Comparison of ENCODE assay signal across 9 cellular contexts in genomic region chr1:26276432-26276838, GRCh38. TPM values are rescaled to one million over a fixed set of nuclear protein-coding genes. Genes with fewer than 3 reads are reported as not detected.
DNase-seq lines count a peak whose midpoint lies in the region; ATAC-seq and TF ChIP-seq lines count a peak whose summit lies in the region.
"Had no signal": no experiment of that assay in that cellular context is flagged by ENCODE, and none has a peak within 500 bp of the region (broad histone marks: within the 10 kb centered on the region; RNA-seq: fewer than 3 reads in every experiment).

No MANE protein-coding gene starts in this region.

- H3K9me3 ChIP-seq in right lobe of liver (no peaks in the 10 kb centered on the region), thyroid gland (no peaks in the 10 kb centered on the region), WERI-Rb-1 (ENCODE audit: severe bottlenecking) (no peaks in the 10 kb centered on the region), endodermal cell (ENCODE audit: control insufficient read depth, low read length) (no peaks in the 10 kb centered on the region)

- no peak for TF ChIP-seq POLR2A in right lobe of liver (IDR thresholded peaks at IDR 0.05)
- TF ChIP-seq POLR2A in thyroid gland (IDR thresholded peaks at IDR 0.05) = no peak

- no peaks in the 10 kb centered on the region for H3K27me3 Mint-ChIP-seq in activated CD4-positive, alpha-beta T cell treated with anti-CD3 and anti-CD28 coated beads, Interleukin-2, amount 10 ng/mL, durations not matched to agents 24 days and 14 days
- H3K27me3 Mint-ChIP-seq in activated naive CD8-positive, alpha-beta T cell = no peaks in the 10 kb centered on the region
- no peaks in the 10 kb centered on the region for H3K27me3 Mint-ChIP-seq in endodermal cell (ENCODE audit: insufficient read depth)

- H3K36me3 Mint-ChIP-seq in activated CD4-positive, alpha-beta T cell treated with anti-CD3 and anti-CD28 coated beads, Interleukin-2, amount 10 ng/mL, durations not matched to agents 24 days and 14 days (ENCODE audit: low read depth) = peaks cover 55% of the 10 kb centered on the region
- H3K36me3 Mint-ChIP-seq in activated naive CD8-positive, alpha-beta T cell = peaks cover 29% of the 10 kb centered on the region
- peaks cover 53% of the 10 kb centered on the region for H3K36me3 Mint-ChIP-seq in endodermal cell (ENCODE audit: low read depth)

- no peak for DNase-seq in activated CD4-positive, alpha-beta T cell treated with anti-CD3 and anti-CD28 coated beads, Interleukin-2, amount 10 ng/mL, durations not matched to agents 24 days and 14 days
- DNase-seq in activated CD4-positive, alpha-beta T cell treated with anti-CD3 and anti-CD28 coated beads for 1 hour = no peak
- DNase-seq in right lobe of liver (peak; percentile 39 to 55 (median 50)), thyroid gland (no peak), WERI-Rb-1 (no peak), NCI-H1694 treated with DMSO at 0.1 percent for 48 hours (lab: John Stamatoyannopoulos, UW) (no peak), endodermal cell (no peak)

- peaks cover 0 to 44% (median 21%) of the 10 kb centered on the region in 4 donors for H3K4me1 ChIP-seq in right lobe of liver
- peaks cover 23 to 56% of the 10 kb centered on the region in 2 donors for H3K4me1 ChIP-seq in thyroid gland
- H3K4me1 ChIP-seq in endodermal cell (ENCODE audit: control insufficient read depth, insufficient read depth, low read length) = peaks cover 6% of the 10 kb centered on the region

- peak overlapping the region; percentile 56 to 88 (median 61) for H3K27ac ChIP-seq in right lobe of liver
- H3K27ac ChIP-seq in thyroid gland = peak overlapping the region in 2 of 3 donors; percentile 58 to 71
- H3K27ac ChIP-seq in WERI-Rb-1 = no peak overlapping the region
- H3K27ac ChIP-seq in endodermal cell (ENCODE audit: low read depth, low read length) = no peak overlapping the region

- H3K9me3 Mint-ChIP-seq in activated CD4-positive, alpha-beta T cell treated with anti-CD3 and anti-CD28 coated beads, Interleukin-2, amount 10 ng/mL, durations not matched to agents 24 days and 14 days = no peaks in the 10 kb centered on the region
- H3K9me3 Mint-ChIP-seq in activated naive CD8-positive, alpha-beta T cell (ENCODE audit: low read depth) = peaks cover 2% of the 10 kb centered on the region
- no peaks in the 10 kb centered on the region for H3K9me3 Mint-ChIP-seq in endodermal cell

- peak overlapping the region; percentile 96 for H3K27ac Mint-ChIP-seq in activated CD4-positive, alpha-beta T cell treated with anti-CD3 and anti-CD28 coated beads, Interleukin-2, amount 10 ng/mL, durations not matched to agents 24 days and 14 days
- peak overlapping the region; percentile 100 for H3K27ac Mint-ChIP-seq in activated naive CD8-positive, alpha-beta T cell
- H3K27ac Mint-ChIP-seq in endodermal cell = no peak overlapping the region

- intact Hi-C loops in activated CD4-positive, alpha-beta T cell treated with anti-CD3 and anti-CD28 coated beads, Interleukin-2, amount 10 ng/mL, durations not matched to agents 24 days and 14 days (cut with micrococcal nuclease) = loop anchor here (1.0 to 5.0 kb wide), 9 partner anchors 8 to 306 kb away; partner anchors contain the start of genes C1orf232, DHDDS, HMGN2 and PDIK1L
- intact Hi-C loops in right lobe of liver (cut with DNase I) (no loop called here), thyroid gland (cut with DNase I) (loop anchor here (5.0 kb wide), 1 partner anchor 46 kb away; no protein-coding TSS in a partner anchor)

- peak overlapping the region; percentile 79 for H3K4me3 Mint-ChIP-seq in activated CD4-positive, alpha-beta T cell treated with anti-CD3 and anti-CD28 coated beads, Interleukin-2, amount 10 ng/mL, durations not matched to agents 24 days and 14 days
- H3K4me3 Mint-ChIP-seq in activated naive CD8-positive, alpha-beta T cell = peak overlapping the region; percentile 94
- H3K4me3 Mint-ChIP-seq in endodermal cell = no peak overlapping the region

- no peaks in the 10 kb centered on the region for H3K27me3 ChIP-seq in right lobe of liver
- H3K27me3 ChIP-seq in thyroid gland = no peaks in the 10 kb centered on the region
- no peaks in the 10 kb centered on the region for H3K27me3 ChIP-seq in WERI-Rb-1 (ENCODE audit: insufficient read depth, low read depth, severe bottlenecking)
- no peaks in the 10 kb centered on the region for H3K27me3 ChIP-seq in endodermal cell (ENCODE audit: control insufficient read depth, insufficient read depth, low read length, poor library complexity, severe bottlenecking)

- peaks cover 0 to under 1% (median 0%) of the 10 kb centered on the region in 4 donors for H3K36me3 ChIP-seq in right lobe of liver
- H3K36me3 ChIP-seq in thyroid gland = peaks cover 7 to 12% of the 10 kb centered on the region in 2 donors
- peaks cover 75% of the 10 kb centered on the region for H3K36me3 ChIP-seq in WERI-Rb-1
- H3K36me3 ChIP-seq in endodermal cell (ENCODE audit: control insufficient read depth, insufficient read depth, low read length) = peaks cover 54% of the 10 kb centered on the region

- no peak overlapping the region for H3K9ac ChIP-seq in endodermal cell (ENCODE audit: extremely low read depth, low read length, poor library complexity, severe bottlenecking)

- no CpG with 5 or more reads among the region's 2 CpGs for WGBS in right lobe of liver (ENCODE audit: insufficient coverage, low coverage, low lambda C conversion rate, missing lambda C conversion rate)
- 56 to 86% methylated on average over 2 of the region's 2 CpGs for WGBS in thyroid gland, 2 donors
- WGBS in endodermal cell (ENCODE audit: insufficient coverage in 1 of 2, insufficient read length in 1 of 2), 2 experiments = 80 to 93% methylated on average over 1 to 2 of the region's 2 CpGs

- peaks cover 54% of the 10 kb centered on the region for H3K4me1 Mint-ChIP-seq in activated CD4-positive, alpha-beta T cell treated with anti-CD3 and anti-CD28 coated beads, Interleukin-2, amount 10 ng/mL, durations not matched to agents 24 days and 14 days
- peaks cover 59% of the 10 kb centered on the region for H3K4me1 Mint-ChIP-seq in activated naive CD8-positive, alpha-beta T cell (ENCODE audit: low read depth)
- H3K4me1 Mint-ChIP-seq in endodermal cell = peaks cover 24% of the 10 kb centered on the region

- TF ChIP-seq CTCF in right lobe of liver (IDR thresholded peaks at IDR 0.05) (no peak), thyroid gland (IDR thresholded peaks at IDR 0.05) (no peak), WERI-Rb-1 (IDR thresholded peaks at IDR 0.05; ENCODE audit: low read depth, low read length) (no peak), endodermal cell (conservative IDR thresholded peaks at IDR 0.05) (no peak)

- no peak for ATAC-seq in right lobe of liver

- H3K4me3 ChIP-seq in right lobe of liver (no peak overlapping the region), thyroid gland (replicated peaks in 1 of 3) (no peak overlapping the region), WERI-Rb-1 (ENCODE audit: low read depth, low read length) (no peak overlapping the region), endodermal cell (ENCODE audit: low read length) (no peak overlapping the region)

RNA-seq across cellular contexts. Expression of gene SH3BGRL3, which starts 3.5 kb away (rescaled TPM):
- total RNA-seq in activated CD4-positive, alpha-beta T cell treated with anti-CD3 and anti-CD28 coated beads, Interleukin-2, amount 10 ng/mL, durations not matched to agents 24 days and 14 days = 463 and 474 TPM in 2 replicates
- 10 to 100 TPM; 26.3 to 61.8 (median 34.9) TPM for total RNA-seq in right lobe of liver
- total RNA-seq in thyroid gland = 10 to 100 TPM; 18.8 to 58.2 (median 37.4) TPM
- total RNA-seq in endodermal cell = 100 to 1,000 TPM; 119 to 132 TPM
- 187 TPM for polyA plus RNA-seq in endodermal cell (2013, experiment 1 of 2)
- 194 TPM for polyA plus RNA-seq in endodermal cell (2013, experiment 2 of 2)

RNA-seq across cellular contexts. Expression of gene UBXN11, which starts 30.0 kb away (rescaled TPM):
- total RNA-seq in activated CD4-positive, alpha-beta T cell treated with anti-CD3 and anti-CD28 coated beads, Interleukin-2, amount 10 ng/mL, durations not matched to agents 24 days and 14 days = 17.1 and 19.0 TPM in 2 replicates
- total RNA-seq in right lobe of liver = 10 to 100 TPM in 1 of 6 experiments, 1 to 10 TPM in 5; 4.3 to 11.3 (median 7.0) TPM
- total RNA-seq in thyroid gland = 10 to 100 TPM; 23.9 to 35.4 (median 30.2) TPM
- 10 to 100 TPM; 24.3 to 30.3 TPM for total RNA-seq in endodermal cell
- polyA plus RNA-seq in endodermal cell (2013, experiment 1 of 2) = 18.5 TPM
- polyA plus RNA-seq in endodermal cell (2013, experiment 2 of 2) = 19.1 TPM

RNA-seq across cellular contexts. Expression of gene CD52, which starts 41.3 kb away (rescaled TPM):
- 295 and 297 TPM in 2 replicates for total RNA-seq in activated CD4-positive, alpha-beta T cell treated with anti-CD3 and anti-CD28 coated beads, Interleukin-2, amount 10 ng/mL, durations not matched to agents 24 days and 14 days
- total RNA-seq in right lobe of liver (10 to 100 TPM in 2 of 6 experiments, 1 to 10 TPM in 4; 2.8 to 17.6 (median 8.5) TPM), thyroid gland (10 to 100 TPM in 1 of 4 donors, 1 to 10 TPM in 1, not detected in 2; 3.0 to 12.3 TPM), endodermal cell (1 to 10 TPM; 3.7 to 4.4 TPM)
- 0.82 TPM for polyA plus RNA-seq in endodermal cell (2013, experiment 1 of 2)
- not detected for polyA plus RNA-seq in endodermal cell (2013, experiment 2 of 2)
- total RNA-seq: glomerular endothelial cell had no signal

RNA-seq across cellular contexts. Expression of gene CEP85, which starts 42.4 kb away (rescaled TPM):
- total RNA-seq in activated CD4-positive, alpha-beta T cell treated with anti-CD3 and anti-CD28 coated beads, Interleukin-2, amount 10 ng/mL, durations not matched to agents 24 days and 14 days = 39.3 and 40.8 TPM in 2 replicates
- 1 to 10 TPM; 5.2 to 7.8 (median 5.8) TPM for total RNA-seq in right lobe of liver
- 10 to 100 TPM; 16.0 to 27.0 (median 17.0) TPM for total RNA-seq in thyroid gland
- total RNA-seq in endodermal cell = 10 to 100 TPM; 25.6 to 43.6 TPM
- 35.5 TPM for polyA plus RNA-seq in endodermal cell (2013, experiment 1 of 2)
- 29.0 TPM for polyA plus RNA-seq in endodermal cell (2013, experiment 2 of 2)

Comparison
In these comparisons a context has a peak if more than half of its experiments do, and no peak if none do; other contexts are left out.
1. DNase-seq: peak in right lobe of liver (3 of 3); none in activated CD4-positive, alpha-beta T cell treated with anti-CD3 and anti-CD28 coated beads, Interleukin-2, amount 10 ng/mL, durations not matched to agents 24 days and 14 days (single experiment), activated CD4-positive, alpha-beta T cell treated with anti-CD3 and anti-CD28 coated beads for 1 hour (single experiment), thyroid gland (0 of 2), WERI-Rb-1 (single experiment), NCI-H1694 treated with DMSO at 0.1 percent for 48 hours (single experiment) and endodermal cell (single experiment).
2. H3K27ac ChIP-seq: peak in right lobe of liver (3 of 3) and thyroid gland (2 of 3); none in WERI-Rb-1 (single experiment) and endodermal cell (single experiment).
3. RNA of gene CD52, which starts 41.3 kb away (total RNA-seq): 295 to 297 TPM in activated CD4-positive, alpha-beta T cell treated with anti-CD3 and anti-CD28 coated beads, Interleukin-2, amount 10 ng/mL, durations not matched to agents 24 days and 14 days; 2.8 to 17.6 TPM in right lobe of liver, 3.7 to 4.4 TPM in endodermal cell and 3.0 to 12.3 TPM in thyroid gland; every median in the first group is over 10 times any median in the second.
4. intact Hi-C loops: an anchor here in activated CD4-positive, alpha-beta T cell treated with anti-CD3 and anti-CD28 coated beads, Interleukin-2, amount 10 ng/mL, durations not matched to agents 24 days and 14 days (1.0 to 5.0 kb wide) and thyroid gland (5.0 kb wide); none called in right lobe of liver.